ENCODE assay signal across 23 cellular contexts in genomic region chr17:69471406-69471805, GRCh38. TPM values are rescaled to one million over a fixed set of nuclear protein-coding genes. Genes with fewer than 3 reads are reported as not detected.
A peak's percentile ranks its signal among the peaks of the same experiment; 100 is the strongest.
DNase-seq lines count a peak whose midpoint lies in the region; ATAC-seq, FAIRE-seq and TF ChIP-seq lines count a peak whose summit lies in the region.
"Had no signal": no experiment of that assay in that cellular context is flagged by ENCODE, and none has a peak within 500 bp of the region (broad histone marks: within the 10 kb centered on the region; RNA-seq: fewer than 3 reads in every experiment).

No MANE protein-coding gene starts in this region.

- H3K79me2 ChIP-seq in HepG2 (ENCODE audit: insufficient read depth, low read length) = no peaks in the 10 kb centered on the region

- H3K4me3 ChIP-seq in HepG2 (replicated peaks in 1 of 3; ENCODE audit: insufficient read depth in 1 of 3, low read depth in 2 of 3, low read length in 3 of 3) (no peak overlapping the region), right lobe of liver (no peak overlapping the region), colonic mucosa (no peak overlapping the region), gastrocnemius medialis (no peak overlapping the region)
- H3K4me3 ChIP-seq: BLaER1, GM12878 had no signal

- CTCF ChIA-PET in HepG2 (lab: Yijun Ruan, JAX; ENCODE audit: low intra/inter-chr PET ratio, low total read pairs) = no interaction called here

- TF ChIP-seq EP300 in HepG2 (IDR thresholded peaks at IDR 0.05; ENCODE audit: low read depth in 2 of 2, low read length in 2 of 2) = no peak
- no peak for TF ChIP-seq EP300 in HepG2 (CRISPR knock-in tag; IDR thresholded peaks at IDR 0.05; ENCODE audit: borderline replicate concordance)

- TF ChIP-seq RAD21 in HepG2 (CRISPR knock-in tag; IDR thresholded peaks at IDR 0.05) = no peak

- no peak overlapping the region for H2AFZ ChIP-seq in HepG2 (ENCODE audit: low read length)

- in situ Hi-C loops in HepG2 (cut with HindIII; ENCODE audit: extremely low pct_ligation_motif_present, low pct_unique_long_range_greater_than_20kb) (no loop called here), gastrocnemius medialis (cut with MboI; ENCODE audit: low sequenced_read_pairs in 4 of 4) (no loop called here)

- POLR2A ChIA-PET in HepG2 (lab: Yijun Ruan, JAX) = no interaction called here

- TF ChIP-seq POLR2A in HepG2 (IDR thresholded peaks at IDR 0.05; ENCODE audit: insufficient read depth in 1 of 2, low read depth in 2 of 2, low read length in 2 of 2) (no peak), right lobe of liver (IDR thresholded peaks at IDR 0.05) (no peak), gastrocnemius medialis (IDR thresholded peaks at IDR 0.05) (no peak)

- 95% methylated on average over 3 of the region's 3 CpGs for WGBS in HepG2 (ENCODE audit: low lambda C conversion rate)
- WGBS in right lobe of liver (ENCODE audit: insufficient coverage, low coverage, low lambda C conversion rate, missing lambda C conversion rate) = 86% methylated on average over 3 of the region's 3 CpGs

- no peak overlapping the region for H3K27ac ChIP-seq in HepG2 (ENCODE audit: extremely low read length, insufficient read depth, low read length)
- no peak overlapping the region for H3K27ac ChIP-seq in right lobe of liver
- peak overlapping the region; percentile 59 for H3K27ac ChIP-seq in colonic mucosa
- H3K27ac ChIP-seq in gastrocnemius medialis = peak overlapping the region; percentile 78 to 96 (median 81)
- H3K27ac ChIP-seq: 22Rv1, BLaER1 had no signal

- DNase-seq in HepG2 (ENCODE audit: low spot score) = no peak
- no peak for DNase-seq in right lobe of liver
- DNase-seq in colonic mucosa = no peak
- DNase-seq in gastrocnemius medialis = no peak
- no peak for DNase-seq in amygdala (lab: John Stamatoyannopoulos, UW)
- DNase-seq in EL = no peak
- no peak for DNase-seq in NCI-H1105 treated with DMSO at 0.1 percent for 48 hours (lab: John Stamatoyannopoulos, UW)
- DNase-seq: ACHN; BE2C; C1 segment of cervical spinal cord; CD4-positive, alpha-beta memory T cell; CD4-positive, CD25-positive, alpha-beta regulatory T cell; CD8-positive, alpha-beta memory T cell; COR-L47; DMS 273 treated with DMSO at 0.1 percent for 48 hours; DMS79; DND-41 had no signal

- intact Hi-C loops in HepG2 (cut with micrococcal nuclease; ENCODE audit: unreplicated experiment) = no loop called here
- intact Hi-C loops in right lobe of liver (cut with DNase I) = no loop called here
- intact Hi-C loops in colonic mucosa (cut with DNase I) = no loop called here
- intact Hi-C loops in gastrocnemius medialis (cut with DNase I; ENCODE audit: low total_unique reads) = no loop called here

- H3K9me3 ChIP-seq in HepG2 (ENCODE audit: low read length) (no peaks in the 10 kb centered on the region), right lobe of liver (no peaks in the 10 kb centered on the region), colonic mucosa (no peaks in the 10 kb centered on the region), gastrocnemius medialis (no peaks in the 10 kb centered on the region)
- H3K9me3 ChIP-seq: BE2C had no signal

- H3K27me3 ChIP-seq in HepG2 (ENCODE audit: control insufficient read depth in 1 of 2, insufficient read depth in 2 of 2, low read length in 2 of 2) = no peaks in the 10 kb centered on the region
- no peaks in the 10 kb centered on the region for H3K27me3 ChIP-seq in right lobe of liver
- H3K27me3 ChIP-seq in colonic mucosa = no peaks in the 10 kb centered on the region
- no peaks in the 10 kb centered on the region for H3K27me3 ChIP-seq in gastrocnemius medialis
- H3K27me3 ChIP-seq: BE2C, BLaER1 had no signal

- H3K4me1 ChIP-seq in HepG2 (ENCODE audit: insufficient read depth, low read length) = peaks cover 8% of the 10 kb centered on the region
- peaks cover 0 to 7% (median 0%) of the 10 kb centered on the region in 4 donors for H3K4me1 ChIP-seq in right lobe of liver
- H3K4me1 ChIP-seq in colonic mucosa = peaks cover 22% of the 10 kb centered on the region
- peaks cover 17 to 24% of the 10 kb centered on the region in 2 donors for H3K4me1 ChIP-seq in gastrocnemius medialis
- H3K4me1 ChIP-seq: BE2C, BLaER1 had no signal

- no peaks in the 10 kb centered on the region for H4K20me1 ChIP-seq in HepG2 (ENCODE audit: insufficient read depth, low read length)
- H4K20me1 ChIP-seq: BLaER1 had no signal

- TF ChIP-seq CTCF in HepG2 (CRISPR knock-in tag; IDR thresholded peaks at IDR 0.05) = no peak
- TF ChIP-seq CTCF in right lobe of liver (IDR thresholded peaks at IDR 0.05) = no peak
- no peak for TF ChIP-seq CTCF in colonic mucosa (IDR thresholded peaks at IDR 0.05)
- TF ChIP-seq CTCF in gastrocnemius medialis (IDR thresholded peaks at IDR 0.05 in 4 of 5, conservative IDR thresholded peaks at IDR 0.05 in 1 of 5) = no peak

- no TSS peak for BruUV-seq in HepG2 (replicated peaks; lab: Mats Ljungman, UMichigan)

- H3K36me3 ChIP-seq in HepG2 (replicated peaks in 1 of 2; ENCODE audit: control insufficient read depth in 1 of 2, insufficient read depth in 2 of 2, low read length in 2 of 2) = no peaks in the 10 kb centered on the region
- H3K36me3 ChIP-seq in right lobe of liver = no peaks in the 10 kb centered on the region
- H3K36me3 ChIP-seq in colonic mucosa = no peaks in the 10 kb centered on the region
- H3K36me3 ChIP-seq in gastrocnemius medialis = no peaks in the 10 kb centered on the region
- H3K36me3 ChIP-seq: BE2C, BLaER1 had no signal

- no peak overlapping the region for H3K4me2 ChIP-seq in HepG2 (ENCODE audit: low read depth, low read length)
- H3K4me2 ChIP-seq: BLaER1 had no signal

- FAIRE-seq in HepG2 (lab: Jason Lieb, UNC) = no peak
- FAIRE-seq: G401.6, GM12878, GM12892, GM18507 had no signal

- H3K9ac ChIP-seq in HepG2 (ENCODE audit: insufficient read depth, low read depth, low read length) (no peak overlapping the region), colonic mucosa (ENCODE audit: low read depth in 2 of 2, low read length in 2 of 2) (no peak overlapping the region)
- H3K9ac ChIP-seq: BLaER1 had no signal

- no peak for ATAC-seq in HepG2
- no peak for ATAC-seq in right lobe of liver
- ATAC-seq in gastrocnemius medialis = no peak
- ATAC-seq: GM12878 had no signal

TF ChIP-seq in HepG2, 621 proteins besides CTCF, POLR2A, EP300 and RAD21:
- TF ChIP-seq ELK4 (CRISPR knock-in tag; IDR thresholded peaks at IDR 0.05; ENCODE audit: borderline replicate concordance) (no peak), CEBPB (IDR thresholded peaks at IDR 0.05; ENCODE audit: borderline replicate concordance, low read depth, low read length) (peak; percentile 73)

RNA-seq across cellular contexts. Expression of gene MAP2K6, which starts 56.9 kb away (rescaled TPM):
- total RNA-seq in HepG2 (2016; rRNA removed; fragmentation: Illumina TruSeq; extraction: Trizol) (33.6 and 48.4 TPM in 2 replicates), right lobe of liver (1 to 10 TPM; 1.8 to 3.6 (median 2.3) TPM), colonic mucosa (10 to 100 TPM; 59.0 to 83.3 TPM), gastrocnemius medialis (100 to 1,000 TPM in 3 of 4 donors, 10 to 100 TPM in 1; 35.1 to 351 (median 223) TPM)
- total RNA-seq in HepG2 (2016; cell fraction: cytosol; rRNA removed; fragmentation: Illumina TruSeq; extraction: Trizol; ENCODE audit: low read depth) = 18.3 and 21.7 TPM in 2 replicates
- 36.2 and 45.7 TPM in 2 replicates for total RNA-seq in HepG2 (2016; cell fraction: insoluble cytoplasmic fraction; rRNA removed; fragmentation: Illumina TruSeq; extraction: Trizol)
- 39.5 and 42.7 TPM in 2 replicates for total RNA-seq in HepG2 (2016; cell fraction: membrane; rRNA removed; fragmentation: Illumina TruSeq; extraction: Trizol)
- total RNA-seq in HepG2 (2016; cell fraction: nucleus; rRNA removed; fragmentation: Illumina TruSeq; extraction: Trizol) = 16.9 and 22.6 TPM in 2 replicates
- 3.5 and 5.1 TPM in 2 replicates for polyA plus RNA-seq in HepG2 (2011; rRNA removed)
- polyA plus RNA-seq in HepG2 (2011; cell fraction: cytosol; rRNA removed) = 3.0 and 3.9 TPM in 2 replicates
- 1.6 and 1.8 TPM in 2 replicates for polyA plus RNA-seq in HepG2 (2011; cell fraction: nucleus; rRNA removed)
- polyA plus RNA-seq in HepG2 (2012) = 4.5 and 5.8 TPM in 2 replicates
- polyA plus RNA-seq in HepG2 (2016; cell fraction: cytosol; fragmentation: Illumina TruSeq; extraction: Trizol; ENCODE audit: low read depth) = 14.9 and 18.7 TPM in 2 replicates
- polyA plus RNA-seq in HepG2 (2016; cell fraction: insoluble cytoplasmic fraction; fragmentation: Illumina TruSeq; extraction: Trizol; ENCODE audit: low read depth) = 28.6 and 35.3 TPM in 2 replicates
- 23.6 and 28.6 TPM in 2 replicates for polyA plus RNA-seq in HepG2 (2016; cell fraction: membrane; fragmentation: Illumina TruSeq; extraction: Trizol; ENCODE audit: low read depth)
- 13.3 and 14.0 TPM in 2 replicates for polyA plus RNA-seq in HepG2 (2016; cell fraction: nucleus; fragmentation: Illumina TruSeq; extraction: Trizol; ENCODE audit: insufficient read depth, low read depth)
- 7.3 and 29.0 TPM in 2 replicates for polyA minus RNA-seq in HepG2 (2011; rRNA and poly(A)+ RNA removed; ENCODE audit: low replicate concordance)
- 3.5 and 4.1 TPM in 2 replicates for polyA minus RNA-seq in HepG2 (2011; cell fraction: cytosol; rRNA and poly(A)+ RNA removed)
- polyA minus RNA-seq in HepG2 (2011; cell fraction: nucleus; rRNA and poly(A)+ RNA removed) = 7.3 and 9.3 TPM in 2 replicates

Comparison
In these comparisons a context has a peak if more than half of its experiments do, and no peak if none do; other contexts are left out.
1. H3K27ac ChIP-seq: peak in colonic mucosa (single experiment) and gastrocnemius medialis (4 of 4); none in HepG2 (single experiment) and right lobe of liver (0 of 3).